ENCODE assay signal across 23 cellular contexts in genomic region chr2:18402888-18403287, GRCh38.
DNase-seq lines count a peak whose midpoint lies in the region; ATAC-seq and TF ChIP-seq lines count a peak whose summit lies in the region.
"Had no signal": no experiment of that assay in that cellular context is flagged by ENCODE, and none has a peak within 500 bp of the region (broad histone marks: within the 10 kb centered on the region; RNA-seq: fewer than 3 reads in every experiment).

No MANE protein-coding gene starts in this region.

- peaks cover 26% of the 10 kb centered on the region for H3K4me1 Mint-ChIP-seq in endodermal cell
- H3K4me1 Mint-ChIP-seq: B cell had no signal

- TF ChIP-seq CTCF in AG10803 (conservative IDR thresholded peaks at IDR 0.05; ENCODE audit: low read length) = no peak
- TF ChIP-seq CTCF in endodermal cell (conservative IDR thresholded peaks at IDR 0.05) = no peak

- no peak overlapping the region for H3K4me3 Mint-ChIP-seq in endodermal cell
- H3K4me3 Mint-ChIP-seq: B cell; CD4-positive, alpha-beta T cell; CD8-positive, alpha-beta T cell had no signal

- no peaks in the 10 kb centered on the region for H3K9me3 ChIP-seq in endodermal cell (ENCODE audit: control insufficient read depth, low read length)
- H3K9me3 ChIP-seq: BLaER1 treated with 17β-estradiol and CSF1 and Interleukin-3, amounts not matched to agents 10 nM and 100 nM; Caco-2 had no signal

- H3K9ac ChIP-seq in endodermal cell (ENCODE audit: extremely low read depth, low read length, poor library complexity, severe bottlenecking) = no peak overlapping the region
- H3K9ac ChIP-seq: BLaER1 treated with 17β-estradiol and CSF1 and Interleukin-3, amounts not matched to agents 10 nM and 100 nM had no signal

- H3K36me3 ChIP-seq in endodermal cell (ENCODE audit: control insufficient read depth, insufficient read depth, low read length) = no peaks in the 10 kb centered on the region
- H3K36me3 ChIP-seq: BLaER1 treated with 17β-estradiol and CSF1 and Interleukin-3, amounts not matched to agents 10 nM and 100 nM had no signal

- H3K4me3 ChIP-seq in AG10803 (ENCODE audit: low read length) (no peak overlapping the region), endodermal cell (ENCODE audit: low read length) (no peak overlapping the region)
- H3K4me3 ChIP-seq: BLaER1 treated with 17β-estradiol and CSF1 and Interleukin-3, amounts not matched to agents 10 nM and 100 nM; GM12878 had no signal

- no peak overlapping the region for H3K27ac ChIP-seq in endodermal cell (ENCODE audit: low read depth, low read length)
- H3K27ac ChIP-seq: BLaER1 treated with 17β-estradiol and CSF1 and Interleukin-3, amounts not matched to agents 10 nM and 100 nM; C4-2B had no signal

- H3K9me3 Mint-ChIP-seq in endodermal cell = no peaks in the 10 kb centered on the region
- H3K9me3 Mint-ChIP-seq: CD4-positive, alpha-beta T cell; CD8-positive, alpha-beta T cell had no signal

- ATAC-seq in HG02885 (IDR thresholded peaks at IDR 0.05; ENCODE audit: poor library complexity, unreplicated experiment) (no peak), HG02610 (IDR thresholded peaks at IDR 0.05; ENCODE audit: unreplicated experiment) (no peak)
- ATAC-seq: CD8-positive, alpha-beta T cell; GM12878 had no signal

- DNase-seq in AG10803 (ENCODE audit: low read depth) (peak; percentile 50), endodermal cell (no peak), fibroblast of gingiva (ENCODE audit: low read depth) (peak; percentile 19), fibroblast of peridontal ligament (ENCODE audit: extremely low read depth) (peak; percentile 64), DMS153 treated with DMSO at 0.1 percent for 48 hours (lab: John Stamatoyannopoulos, UW; ENCODE audit: unreplicated experiment) (no peak)
- DNase-seq: 8988T; ACHN; AML-193; Caco-2; Calu3; CD4-positive, alpha-beta T cell; CD8-positive, alpha-beta T cell; DMS53; DMS79; DND-41; EL; GDM1 had no signal

- WGBS in endodermal cell (ENCODE audit: insufficient coverage in 1 of 2, insufficient read length in 1 of 2), 2 experiments = 90 to 100% methylated on average over 1 to 2 of the region's 2 CpGs

- H3K27me3 Mint-ChIP-seq in endodermal cell (ENCODE audit: insufficient read depth) = no peaks in the 10 kb centered on the region

- H3K27me3 ChIP-seq in endodermal cell (ENCODE audit: control insufficient read depth, insufficient read depth, low read length, poor library complexity, severe bottlenecking) = no peaks in the 10 kb centered on the region
- H3K27me3 ChIP-seq: BLaER1 treated with 17β-estradiol and CSF1 and Interleukin-3, amounts not matched to agents 10 nM and 100 nM had no signal

- H3K36me3 Mint-ChIP-seq in endodermal cell (ENCODE audit: low read depth) = no peaks in the 10 kb centered on the region
- H3K36me3 Mint-ChIP-seq: CD8-positive, alpha-beta T cell had no signal

- peak overlapping the region; percentile 33 for H3K27ac Mint-ChIP-seq in endodermal cell
- H3K27ac Mint-ChIP-seq: B cell; CD4-positive, alpha-beta T cell; CD8-positive, alpha-beta T cell had no signal

- H3K4me1 ChIP-seq in endodermal cell (ENCODE audit: control insufficient read depth, insufficient read depth, low read length) = peaks cover 4% of the 10 kb centered on the region
- H3K4me1 ChIP-seq: Caco-2 had no signal

Comparison
In these comparisons a context has a peak if more than half of its experiments do, and no peak if none do; other contexts are left out.
1. DNase-seq: peak in AG10803 (single experiment), fibroblast of gingiva (single experiment) and fibroblast of peridontal ligament (single experiment); none in endodermal cell (single experiment) and DMS153 treated with DMSO at 0.1 percent for 48 hours (single experiment).